12 cellular contexts compared by ENCODE assay signal in genomic region chr14:32006267-32007110, GRCh38.
DNase-seq lines count a peak whose midpoint lies in the region; ATAC-seq and TF ChIP-seq lines count a peak whose summit lies in the region.
"Had no signal": no experiment of that assay in that cellular context is flagged by ENCODE, and none has a peak within 500 bp of the region (broad histone marks: within the 10 kb centered on the region; RNA-seq: fewer than 3 reads in every experiment).

No MANE protein-coding gene starts in this region.

- H3K27me3 Mint-ChIP-seq in stimulated activated memory B cell treated with anti-CD40 and anti-IgM and Interleukin-4, amounts not matched to agents 10 μg/mL and 1 μg/mL and 100 μg/mL, for 72 hours, result no peaks in the 10 kb centered on the region

- peaks cover 37% of the 10 kb centered on the region for H3K4me1 Mint-ChIP-seq in stimulated activated memory B cell treated with anti-CD40 and anti-IgM and Interleukin-4, amounts not matched to agents 10 μg/mL and 1 μg/mL and 100 μg/mL, for 72 hours
- H3K4me1 Mint-ChIP-seq: activated naive CD4-positive, alpha-beta T cell treated with anti-CD3 and anti-CD28 coated beads, Interleukin-2, amount 50 U/mL, for 24 hours had no signal

- TF ChIP-seq CTCF in SK-N-SH (IDR thresholded peaks at IDR 0.05), result no peak
- TF ChIP-seq CTCF in fibroblast of villous mesenchyme (IDR thresholded peaks at IDR 0.05; ENCODE audit: insufficient read depth, low read depth, low read length), result no peak

- ATAC-seq in SK-N-SH treated with all-trans-retinoic acid at 6 μM for 48 hours, result no peak
- peak; percentile 70 for ATAC-seq in stimulated activated memory B cell treated with anti-CD40 and anti-IgM and Interleukin-4, amounts not matched to agents 10 μg/mL and 1 μg/mL and 100 μg/mL, for 72 hours
- ATAC-seq in GM19328 (IDR thresholded peaks at IDR 0.05; ENCODE audit: unreplicated experiment), result no peak
- ATAC-seq: heart right ventricle had no signal

- H3K9me3 Mint-ChIP-seq in stimulated activated memory B cell treated with anti-CD40 and anti-IgM and Interleukin-4, amounts not matched to agents 10 μg/mL and 1 μg/mL and 100 μg/mL, for 72 hours, result no peaks in the 10 kb centered on the region
- H3K9me3 Mint-ChIP-seq: activated naive CD4-positive, alpha-beta T cell treated with anti-CD3 and anti-CD28 coated beads, Interleukin-2, amount 50 U/mL, for 24 hours had no signal

- H3K27ac ChIP-seq in SK-N-SH (ENCODE audit: low read depth in 2 of 2, low read length in 1 of 2), result peak overlapping the region in 1 of 2 experiments; percentile 52; a peak in 2 of 4 replicates

- H3K4me3 ChIP-seq in SK-N-SH (ENCODE audit: low read depth in 2 of 2, low read length in 1 of 2) (no peak overlapping the region), fibroblast of villous mesenchyme (ENCODE audit: low read depth, low read length) (no peak overlapping the region)
- H3K4me3 ChIP-seq: HAP-1, heart right ventricle had no signal

- H3K4me2 ChIP-seq in SK-N-SH, result peak overlapping the region; percentile 62

- peaks cover 12 to 13% of the 10 kb centered on the region in 2 experiments; a peak in 3 of 4 replicates for H3K4me1 ChIP-seq in SK-N-SH (ENCODE audit: control insufficient read depth in 1 of 2, insufficient read depth in 2 of 2, low read depth in 1 of 2, low read length in 1 of 2)
- H3K4me1 ChIP-seq: HAP-1 had no signal

- CTCF ChIA-PET in SK-N-SH (lab: Yijun Ruan, JAX), result interaction anchor here (1.2 kb wide), 1 partner anchor 12 kb away, joined by 3 read pairs; no protein-coding TSS in a partner anchor

- peak overlapping the region; percentile 16; the same call in 1 of the 2 replicates for H3K9ac ChIP-seq in SK-N-SH

- H3K4me3 Mint-ChIP-seq in stimulated activated memory B cell treated with anti-CD40 and anti-IgM and Interleukin-4, amounts not matched to agents 10 μg/mL and 1 μg/mL and 100 μg/mL, for 72 hours, result peak overlapping the region; percentile 14
- H3K4me3 Mint-ChIP-seq: activated naive CD4-positive, alpha-beta T cell treated with anti-CD3 and anti-CD28 coated beads, Interleukin-2, amount 50 U/mL, for 24 hours had no signal

- TF ChIP-seq RAD21 in SK-N-SH (IDR thresholded peaks at IDR 0.05; ENCODE audit: low read length), result no peak

- POLR2A ChIA-PET in SK-N-SH (lab: Yijun Ruan, JAX), result no interaction called here

- H3K27me3 ChIP-seq in SK-N-SH (ENCODE audit: insufficient read depth), result no peaks in the 10 kb centered on the region
- H3K27me3 ChIP-seq: heart right ventricle had no signal

- H2AFZ ChIP-seq in SK-N-SH (ENCODE audit: low read depth), result peak overlapping the region; percentile 67

- H3K27ac Mint-ChIP-seq in stimulated activated memory B cell treated with anti-CD40 and anti-IgM and Interleukin-4, amounts not matched to agents 10 μg/mL and 1 μg/mL and 100 μg/mL, for 72 hours, result peak overlapping the region; percentile 87
- H3K27ac Mint-ChIP-seq: activated naive CD4-positive, alpha-beta T cell treated with anti-CD3 and anti-CD28 coated beads, Interleukin-2, amount 50 U/mL, for 24 hours had no signal

- no peak for TF ChIP-seq EP300 in SK-N-SH (IDR thresholded peaks at IDR 0.05; ENCODE audit: borderline replicate concordance in 1 of 2, low read depth in 1 of 2, low read length in 1 of 2)

- no peaks in the 10 kb centered on the region for H3K9me3 ChIP-seq in SK-N-SH
- H3K9me3 ChIP-seq: HAP-1, heart right ventricle had no signal

- peaks cover 21% of the 10 kb centered on the region for H3F3A ChIP-seq in SK-N-SH (replicated peaks; ENCODE audit: insufficient read depth)

- 57% methylated on average over 13 of the region's 14 CpGs for WGBS in SK-N-SH (ENCODE audit: low lambda C conversion rate)

- H3K79me2 ChIP-seq in SK-N-SH (ENCODE audit: insufficient read depth), result no peaks in the 10 kb centered on the region

- H3K36me3 Mint-ChIP-seq in stimulated activated memory B cell treated with anti-CD40 and anti-IgM and Interleukin-4, amounts not matched to agents 10 μg/mL and 1 μg/mL and 100 μg/mL, for 72 hours, result no peaks in the 10 kb centered on the region
- H3K36me3 Mint-ChIP-seq: activated naive CD4-positive, alpha-beta T cell treated with anti-CD3 and anti-CD28 coated beads, Interleukin-2, amount 50 U/mL, for 24 hours had no signal

- H3K36me3 ChIP-seq in SK-N-SH (replicated peaks in 1 of 2; ENCODE audit: control insufficient read depth in 1 of 2, insufficient read depth in 2 of 2, low read length in 1 of 2), result no peaks in the 10 kb centered on the region
- H3K36me3 ChIP-seq: HAP-1, heart right ventricle had no signal

- no peaks in the 10 kb centered on the region for H3K9me2 ChIP-seq in SK-N-SH

- DNase-seq in SK-N-SH, result no peak
- peak; percentile 75 for DNase-seq in RPMI7951 (ENCODE audit: low read depth)
- DNase-seq in fibroblast of villous mesenchyme (ENCODE audit: low read depth), result peak; percentile 93
- DNase-seq in NCI-H748 treated with DMSO at 0.1 percent for 48 hours (lab: John Stamatoyannopoulos, UW), result no peak
- DNase-seq in mesenteric fat pad (ENCODE audit: low spot score), result no peak
- DNase-seq: heart right ventricle, NCI-H526 treated with DMSO at 0.1 percent for 48 hours had no signal

- no peaks in the 10 kb centered on the region for H4K20me1 ChIP-seq in SK-N-SH (ENCODE audit: insufficient read depth)

TF ChIP-seq in SK-N-SH, 30 proteins besides CTCF, POLR2A, EP300 and RAD21:
- TF ChIP-seq TCF12 (IDR thresholded peaks at IDR 0.05), result peak; percentile 13; the same call in 1 of the 2 replicates
- TF ChIP-seq RXRA (IDR thresholded peaks at IDR 0.05; ENCODE audit: borderline replicate concordance, low read depth), result no peak
- no peak for TF ChIP-seq GABPA (IDR thresholded peaks at IDR 0.05; ENCODE audit: low read depth)
- no peak for TF ChIP-seq SMC3 (IDR thresholded peaks at IDR 0.05; ENCODE audit: low read depth, low read length)
- no peak for TF ChIP-seq ZBTB33 (IDR thresholded peaks at IDR 0.05; ENCODE audit: borderline replicate concordance, low read depth)
- no peak for TF ChIP-seq MXI1 (IDR thresholded peaks at IDR 0.05; ENCODE audit: low read depth, low read length)
- no peak for TF ChIP-seq FOXJ3 (CRISPR knock-in tag; IDR thresholded peaks at IDR 0.05)
- no peak for TF ChIP-seq NRF1 (IDR thresholded peaks at IDR 0.05; ENCODE audit: low read depth, low read length)
- 0 out of 2 replicates have a peak, but pooled peaks have one; percentile 31 for TF ChIP-seq MAX (IDR thresholded peaks at IDR 0.05; ENCODE audit: low read depth)
- no peak for TF ChIP-seq ELF1 (IDR thresholded peaks at IDR 0.05)
- no peak for TF ChIP-seq TEAD4 (IDR thresholded peaks at IDR 0.05; ENCODE audit: borderline replicate concordance, insufficient read depth)

TF ChIP-seq in SK-N-SH treated with all-trans-retinoic acid at 6 μM for 48 hours, 23 proteins besides CTCF, POLR2A, EP300 and RAD21 (continues in another document):
- TF ChIP-seq ZNF8 (CRISPR knock-in tag; IDR thresholded peaks at IDR 0.05), result no peak
- TF ChIP-seq TCF4 (CRISPR knock-in tag; IDR thresholded peaks at IDR 0.05; ENCODE audit: borderline replicate concordance), result no peak
- no peak for TF ChIP-seq SNAI2 (CRISPR knock-in tag; IDR thresholded peaks at IDR 0.05)
- TF ChIP-seq ZC3H10 (CRISPR knock-in tag; IDR thresholded peaks at IDR 0.05), result no peak
- no peak for TF ChIP-seq ZNF70 (CRISPR knock-in tag; IDR thresholded peaks at IDR 0.05)
- TF ChIP-seq OSR1 (CRISPR knock-in tag; IDR thresholded peaks at IDR 0.05), result no peak
- no peak for TF ChIP-seq PATZ1 (CRISPR knock-in tag; IDR thresholded peaks at IDR 0.05; ENCODE audit: borderline replicate concordance)
- no peak for TF ChIP-seq ZNF565 (CRISPR knock-in tag; conservative IDR thresholded peaks at IDR 0.05; ENCODE audit: low read depth)
- no peak for TF ChIP-seq ZFP3 (CRISPR knock-in tag; IDR thresholded peaks at IDR 0.05)
- no peak for TF ChIP-seq ARNTL (CRISPR knock-in tag; IDR thresholded peaks at IDR 0.05; ENCODE audit: borderline replicate concordance, low read depth)
- TF ChIP-seq CSRNP3 (CRISPR knock-in tag; IDR thresholded peaks at IDR 0.05), result no peak
- TF ChIP-seq ISL1 (CRISPR knock-in tag; IDR thresholded peaks at IDR 0.05), result no peak
- no peak for TF ChIP-seq RARB (CRISPR knock-in tag; IDR thresholded peaks at IDR 0.05)

Comparison
In these comparisons a context has a peak if more than half of its experiments do, and no peak if none do; other contexts are left out.
1. DNase-seq: peak in RPMI7951 (single experiment) and fibroblast of villous mesenchyme (single experiment); none in SK-N-SH (single experiment), NCI-H748 treated with DMSO at 0.1 percent for 48 hours (single experiment) and mesenteric fat pad (single experiment).